In the genomic region with DNA sequence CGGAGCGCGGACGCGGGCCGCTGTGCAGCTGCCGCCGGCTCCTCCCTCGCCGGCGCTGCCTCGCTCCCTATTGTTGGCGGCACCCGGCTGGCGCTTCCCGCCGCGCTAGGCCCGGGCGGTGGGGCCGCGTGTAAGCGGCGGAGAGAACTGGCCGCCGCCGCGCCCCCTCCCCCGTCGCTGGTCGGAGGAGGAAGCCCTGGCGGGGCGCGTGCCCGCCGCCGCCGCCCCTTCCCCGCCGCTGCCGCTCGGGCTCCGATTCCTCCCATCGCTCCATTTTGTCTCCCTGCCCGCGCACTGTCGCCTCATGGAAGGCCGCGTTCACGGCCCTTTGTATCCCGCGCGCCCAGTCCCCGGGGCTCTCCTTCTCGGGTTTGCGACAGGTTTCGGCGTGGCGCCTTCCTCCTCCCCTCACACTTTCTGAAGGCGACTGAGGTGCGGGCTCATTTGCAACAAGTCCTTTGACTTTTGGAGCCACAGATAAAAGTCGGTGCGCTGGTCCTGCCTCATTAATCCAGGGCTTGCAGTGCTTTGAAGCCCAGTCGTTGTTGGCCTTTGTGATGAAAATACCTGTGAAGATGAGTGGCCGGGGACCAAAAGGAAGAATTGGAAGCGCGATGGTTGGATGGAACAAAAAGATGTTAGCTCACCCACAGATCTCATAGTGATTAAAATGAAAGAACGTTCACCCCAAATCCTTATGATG, we compare ENCODE assay signal across 8 cellular contexts. TPM values are rescaled to one million over a fixed set of nuclear protein-coding genes. Genes with fewer than 3 reads are reported as not detected.
DNase-seq lines count a peak whose midpoint lies in the region; ATAC-seq lines count a peak whose summit lies in the region.

No MANE protein-coding gene starts in this region.

- ATAC-seq in HG02623 (IDR thresholded peaks at IDR 0.05; ENCODE audit: unreplicated experiment) = peak; percentile 28

- DNase-seq in NCI-H1694 (lab: John Stamatoyannopoulos, UW) = peak; percentile 9
- no peak for DNase-seq in NCI-H1694 treated with DMSO at 0.1 percent for 48 hours (lab: John Stamatoyannopoulos, UW)
- peak; percentile 17 for DNase-seq in NCI-H1417 treated with DMSO at 0.1 percent for 48 hours (lab: John Stamatoyannopoulos, UW)
- peak; percentile 40 to 57 for DNase-seq in activated CD4-positive, alpha-beta T cell treated with anti-CD3 and anti-CD28 coated beads, Interleukin-2, amount 50 U/mL, for 48 hours
- peak; percentile 80 for DNase-seq in ecto neural progenitor cell (ENCODE audit: low spot score)
- DNase-seq in lung microvascular endothelial cell (ENCODE audit: low read depth in 2 of 2) = peak; percentile 61 to 72
- DNase-seq in stimulated activated CD4-positive, alpha-beta T cell treated with anti-CD3 and anti-CD28 coated beads, TNF-alpha, amount 100 ng/mL, for 4 hours (ENCODE audit: low read depth in 3 of 3) = peak; percentile 25 to 29 (median 25)

RNA-seq across cellular contexts. Expression of a gene that starts 0.7 kb away (rescaled TPM):
- 14.9 and 17.0 TPM in 2 replicates for total RNA-seq in lung microvascular endothelial cell
